Comparison of ENCODE assay signal across 12 cellular contexts in the genomic region with DNA sequence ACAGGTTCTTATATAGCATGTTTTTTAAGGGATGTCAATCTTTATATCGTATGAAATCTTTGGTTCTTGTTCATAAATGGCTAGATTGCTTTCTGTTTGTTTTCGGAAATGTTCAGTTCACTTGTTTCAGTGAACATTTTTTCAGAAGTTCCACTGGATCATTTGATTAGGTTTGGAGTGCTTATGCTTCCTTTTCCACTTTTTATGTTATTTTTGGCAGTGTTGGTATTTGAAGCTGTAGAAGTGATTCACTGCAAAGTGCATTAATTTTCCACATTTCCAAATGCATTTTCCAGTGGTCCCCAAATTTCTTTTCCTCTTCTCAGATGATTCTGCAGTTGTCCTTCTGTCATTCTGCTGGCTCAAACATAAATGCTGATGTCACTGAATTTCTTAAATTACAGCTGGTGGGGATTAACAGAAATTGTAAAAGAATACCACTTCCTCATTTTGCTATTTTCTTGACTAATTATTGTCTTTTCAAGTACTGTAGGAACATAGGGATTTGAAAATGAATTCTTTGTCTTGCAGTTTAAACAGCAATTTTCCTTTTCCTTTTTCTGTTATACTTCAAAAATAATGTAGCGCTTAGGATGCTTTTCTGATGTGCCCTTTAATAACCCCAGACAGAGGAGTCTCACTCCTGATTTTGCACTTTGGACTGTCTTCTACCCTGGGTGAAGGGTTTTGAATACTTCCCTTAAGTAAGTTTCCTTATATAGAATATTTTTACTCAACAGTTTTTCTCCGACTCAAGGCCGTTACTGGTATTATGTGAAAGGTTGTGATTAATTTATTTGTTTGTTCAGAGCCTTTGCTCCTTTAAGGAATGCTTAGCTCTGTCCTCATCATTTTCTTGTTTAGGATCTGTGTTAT. TPM values are rescaled to one million over a fixed set of nuclear protein-coding genes. Genes with fewer than 3 reads are reported as not detected.
DNase-seq lines count a peak whose midpoint lies in the region; ATAC-seq and TF ChIP-seq lines count a peak whose summit lies in the region.
"Had no signal": no experiment of that assay in that cellular context is flagged by ENCODE, and none has a peak within 500 bp of the region (broad histone marks: within the 10 kb centered on the region; RNA-seq: fewer than 3 reads in every experiment).

No MANE protein-coding gene starts in this region.

- H3K27ac Mint-ChIP-seq in activated CD4-positive, alpha-beta T cell treated with anti-CD3 and anti-CD28 coated beads, Interleukin-2, amount 10 ng/mL, durations not matched to agents 24 days and 14 days, result no peak overlapping the region
- H3K27ac Mint-ChIP-seq in natural killer cell treated with Interleukin-12 subunit alpha and Interleukin-12 subunit beta and Interleukin-15 and Interleukin-18, amount 100 ng/mL, for 72 hours, result no peak overlapping the region
- H3K27ac Mint-ChIP-seq in activated T-helper 17 cell treated with anti-CD3 and anti-CD28 coated beads, Interleukin-2, amount 50 U/mL, for 72 hours, result no peak overlapping the region
- H3K27ac Mint-ChIP-seq: activated naive CD4-positive, alpha-beta T cell treated with anti-CD3 and anti-CD28 coated beads for 36 hours had no signal

- intact Hi-C loops in activated CD4-positive, alpha-beta T cell treated with anti-CD3 and anti-CD28 coated beads, Interleukin-2, amount 10 ng/mL, durations not matched to agents 24 days and 14 days (cut with micrococcal nuclease), result no loop called here

- TF ChIP-seq CTCF in MM.1S (IDR thresholded peaks at IDR 0.05; ENCODE audit: low read length), result no peak

- H3K27ac ChIP-seq in MM.1S (ENCODE audit: low read length), result peak overlapping the region; percentile 53; the same call in 1 of the 2 replicates
- peak overlapping the region; percentile 35 for H3K27ac ChIP-seq in duodenal mucosa (ENCODE audit: low read depth, low read length)
- H3K27ac ChIP-seq: right lobe of liver had no signal

- no peaks in the 10 kb centered on the region for H3K79me2 ChIP-seq in MM.1S (ENCODE audit: low read length)

- peak; percentile 41 for DNase-seq in MM.1S
- peak; percentile 35 for DNase-seq in renal cortical epithelial cell (ENCODE audit: low read depth)
- no peak for DNase-seq in activated CD4-positive, alpha-beta T cell treated with anti-CD3 and anti-CD28 coated beads, Interleukin-2, amount 10 ng/mL, durations not matched to agents 24 days and 14 days
- DNase-seq in natural killer cell treated with Interleukin-12 subunit alpha and Interleukin-12 subunit beta and Interleukin-15 and Interleukin-18, amount 100 ng/mL, for 72 hours (ENCODE audit: low spot score), result no peak
- DNase-seq in NCI-H2029 (lab: John Stamatoyannopoulos, UW), result no peak
- DNase-seq: activated naive CD4-positive, alpha-beta T cell treated with anti-CD3 and anti-CD28 coated beads for 36 hours; KG1; right lobe of liver; SW 1271 had no signal

- peak; percentile 57 for ATAC-seq in GM18519 (IDR thresholded peaks at IDR 0.05; ENCODE audit: low FRiP score, unreplicated experiment)
- no peak for ATAC-seq in natural killer cell treated with Interleukin-12 subunit alpha and Interleukin-12 subunit beta and Interleukin-15 and Interleukin-18, amount 100 ng/mL, for 72 hours
- no peak for ATAC-seq in activated T-helper 17 cell treated with anti-CD3 and anti-CD28 coated beads, Interleukin-2, amount 50 U/mL, for 72 hours (replicated peaks)

- peaks cover 32% of the 10 kb centered on the region for H3K4me1 ChIP-seq in MM.1S (ENCODE audit: low read length)
- H3K4me1 ChIP-seq in duodenal mucosa (ENCODE audit: control insufficient read depth in 1 of 2, insufficient read depth in 2 of 2, low read length in 2 of 2), result peaks cover 3 to 4% of the 10 kb centered on the region in 2 donors
- H3K4me1 ChIP-seq: right lobe of liver had no signal

- no peaks in the 10 kb centered on the region for H3K36me3 ChIP-seq in MM.1S (replicated peaks; ENCODE audit: insufficient read depth, low read length)
- no peaks in the 10 kb centered on the region for H3K36me3 ChIP-seq in duodenal mucosa (ENCODE audit: control insufficient read depth in 1 of 2, insufficient read depth in 2 of 2, low read length in 2 of 2)
- H3K36me3 ChIP-seq: right lobe of liver had no signal

- no peaks in the 10 kb centered on the region for H3K36me3 Mint-ChIP-seq in activated CD4-positive, alpha-beta T cell treated with anti-CD3 and anti-CD28 coated beads, Interleukin-2, amount 10 ng/mL, durations not matched to agents 24 days and 14 days (ENCODE audit: low read depth)
- no peaks in the 10 kb centered on the region for H3K36me3 Mint-ChIP-seq in natural killer cell treated with Interleukin-12 subunit alpha and Interleukin-12 subunit beta and Interleukin-15 and Interleukin-18, amount 100 ng/mL, for 72 hours
- H3K36me3 Mint-ChIP-seq in activated T-helper 17 cell treated with anti-CD3 and anti-CD28 coated beads, Interleukin-2, amount 50 U/mL, for 72 hours (ENCODE audit: low read depth), result no peaks in the 10 kb centered on the region

- no peaks in the 10 kb centered on the region for H4K20me1 ChIP-seq in MM.1S (ENCODE audit: insufficient read depth, low read length)

- peaks cover 3% of the 10 kb centered on the region for H3K4me1 Mint-ChIP-seq in activated CD4-positive, alpha-beta T cell treated with anti-CD3 and anti-CD28 coated beads, Interleukin-2, amount 10 ng/mL, durations not matched to agents 24 days and 14 days
- H3K4me1 Mint-ChIP-seq in natural killer cell treated with Interleukin-12 subunit alpha and Interleukin-12 subunit beta and Interleukin-15 and Interleukin-18, amount 100 ng/mL, for 72 hours (ENCODE audit: low read depth in 2 of 2), result no peaks in the 10 kb centered on the region
- no peaks in the 10 kb centered on the region for H3K4me1 Mint-ChIP-seq in activated T-helper 17 cell treated with anti-CD3 and anti-CD28 coated beads, Interleukin-2, amount 50 U/mL, for 72 hours

- no peaks in the 10 kb centered on the region for H3K9me3 Mint-ChIP-seq in activated CD4-positive, alpha-beta T cell treated with anti-CD3 and anti-CD28 coated beads, Interleukin-2, amount 10 ng/mL, durations not matched to agents 24 days and 14 days
- H3K9me3 Mint-ChIP-seq in natural killer cell treated with Interleukin-12 subunit alpha and Interleukin-12 subunit beta and Interleukin-15 and Interleukin-18, amount 100 ng/mL, for 72 hours, result no peaks in the 10 kb centered on the region
- peaks cover 3% of the 10 kb centered on the region for H3K9me3 Mint-ChIP-seq in activated T-helper 17 cell treated with anti-CD3 and anti-CD28 coated beads, Interleukin-2, amount 50 U/mL, for 72 hours

- peaks cover 11% of the 10 kb centered on the region for H3F3A ChIP-seq in MM.1S (ENCODE audit: insufficient read depth, low read length)

- no peaks in the 10 kb centered on the region for H3K9me3 ChIP-seq in MM.1S (replicated peaks; ENCODE audit: insufficient read depth, low read length)
- H3K9me3 ChIP-seq in duodenal mucosa (ENCODE audit: control insufficient read depth in 1 of 2, low read length in 2 of 2), result no peaks in the 10 kb centered on the region
- H3K9me3 ChIP-seq: right lobe of liver had no signal

- H2AFZ ChIP-seq in MM.1S (ENCODE audit: low read length), result peak overlapping the region; percentile 39; the same call in 1 of the 2 replicates

- H3K4me3 ChIP-seq in MM.1S (ENCODE audit: low read length) (peak overlapping the region; percentile 44), duodenal mucosa (ENCODE audit: low read depth in 1 of 2, low read length in 2 of 2) (no peak overlapping the region)
- H3K4me3 ChIP-seq: right lobe of liver had no signal

- peaks cover 1% of the 10 kb centered on the region for H3K27me3 Mint-ChIP-seq in activated CD4-positive, alpha-beta T cell treated with anti-CD3 and anti-CD28 coated beads, Interleukin-2, amount 10 ng/mL, durations not matched to agents 24 days and 14 days
- no peaks in the 10 kb centered on the region for H3K27me3 Mint-ChIP-seq in natural killer cell treated with Interleukin-12 subunit alpha and Interleukin-12 subunit beta and Interleukin-15 and Interleukin-18, amount 100 ng/mL, for 72 hours
- no peaks in the 10 kb centered on the region for H3K27me3 Mint-ChIP-seq in activated T-helper 17 cell treated with anti-CD3 and anti-CD28 coated beads, Interleukin-2, amount 50 U/mL, for 72 hours

- no peak overlapping the region for H3K4me3 Mint-ChIP-seq in activated CD4-positive, alpha-beta T cell treated with anti-CD3 and anti-CD28 coated beads, Interleukin-2, amount 10 ng/mL, durations not matched to agents 24 days and 14 days
- H3K4me3 Mint-ChIP-seq in natural killer cell treated with Interleukin-12 subunit alpha and Interleukin-12 subunit beta and Interleukin-15 and Interleukin-18, amount 100 ng/mL, for 72 hours, result no peak overlapping the region
- no peak overlapping the region for H3K4me3 Mint-ChIP-seq in activated T-helper 17 cell treated with anti-CD3 and anti-CD28 coated beads, Interleukin-2, amount 50 U/mL, for 72 hours
- H3K4me3 Mint-ChIP-seq: activated naive CD4-positive, alpha-beta T cell treated with anti-CD3 and anti-CD28 coated beads for 36 hours had no signal

- H3K9me2 ChIP-seq in MM.1S (replicated peaks; ENCODE audit: insufficient read depth, low read length), result no peaks in the 10 kb centered on the region

- H3K9ac ChIP-seq in MM.1S (ENCODE audit: low read length) (peak overlapping the region; percentile 26; the same call in 1 of the 2 replicates), duodenal mucosa (ENCODE audit: low read depth in 1 of 2, low read length in 2 of 2) (peak overlapping the region in 1 of 2 donors; percentile 6)

- H3K27me3 ChIP-seq in MM.1S (replicated peaks; ENCODE audit: insufficient read depth, low read length) (no peaks in the 10 kb centered on the region), duodenal mucosa (ENCODE audit: control insufficient read depth in 1 of 2, insufficient read depth in 2 of 2, low read length in 2 of 2) (no peaks in the 10 kb centered on the region)
- H3K27me3 ChIP-seq: right lobe of liver had no signal

- peak overlapping the region; percentile 76 for H3K4me2 ChIP-seq in MM.1S (ENCODE audit: low read depth, low read length)

RNA-seq across cellular contexts. Expression of a gene that starts 24.9 kb away (rescaled TPM):
- total RNA-seq in renal cortical epithelial cell, result 46.7 and 109 TPM in 2 replicates
- total RNA-seq in activated CD4-positive, alpha-beta T cell treated with anti-CD3 and anti-CD28 coated beads, Interleukin-2, amount 10 ng/mL, durations not matched to agents 24 days and 14 days, result 0.16 and 0.52 TPM in 2 replicates
- total RNA-seq in natural killer cell treated with Interleukin-12 subunit alpha and Interleukin-12 subunit beta and Interleukin-15 and Interleukin-18, amount 100 ng/mL, for 72 hours, result under 1 TPM in 1 of 2 donors, not detected in 1; 0.28 TPM
- total RNA-seq in activated T-helper 17 cell treated with anti-CD3 and anti-CD28 coated beads, Interleukin-2, amount 50 U/mL, for 72 hours, result not detected
- total RNA-seq: activated naive CD4-positive, alpha-beta T cell treated with anti-CD3 and anti-CD28 coated beads for 36 hours had no signal

Comparison
In these comparisons a context has a peak if more than half of its experiments do, and no peak if none do; other contexts are left out.
1. DNase-seq: peak in MM.1S (single experiment) and renal cortical epithelial cell (single experiment); none in activated CD4-positive, alpha-beta T cell treated with anti-CD3 and anti-CD28 coated beads, Interleukin-2, amount 10 ng/mL, durations not matched to agents 24 days and 14 days (single experiment), natural killer cell treated with Interleukin-12 subunit alpha and Interleukin-12 subunit beta and Interleukin-15 and Interleukin-18, amount 100 ng/mL, for 72 hours (single experiment) and NCI-H2029 (single experiment).
2. RNA of a gene that starts 24.9 kb away (total RNA-seq): 46.7 to 109 TPM in renal cortical epithelial cell; 0.28 TPM in natural killer cell treated with Interleukin-12 subunit alpha and Interleukin-12 subunit beta and Interleukin-15 and Interleukin-18, amount 100 ng/mL, for 72 hours, 0.16 to 0.52 TPM in activated CD4-positive, alpha-beta T cell treated with anti-CD3 and anti-CD28 coated beads, Interleukin-2, amount 10 ng/mL, durations not matched to agents 24 days and 14 days and not detected in activated T-helper 17 cell treated with anti-CD3 and anti-CD28 coated beads, Interleukin-2, amount 50 U/mL, for 72 hours; every median in the first group is over 10 times any median in the second.